10 cellular contexts compared by ENCODE assay signal in genomic region chr11:83008581-83008923, GRCh38.
A peak's percentile ranks its signal among the peaks of the same experiment; 100 is the strongest.
DNase-seq lines count a peak whose midpoint lies in the region; ATAC-seq and TF ChIP-seq lines count a peak whose summit lies in the region.
"Had no signal": no experiment of that assay in that cellular context is flagged by ENCODE, and none has a peak within 500 bp of the region (broad histone marks: within the 10 kb centered on the region; RNA-seq: fewer than 3 reads in every experiment).

No MANE protein-coding gene starts in this region.

- peaks cover 5% of the 10 kb centered on the region for H3K36me3 ChIP-seq in mesodermal cell (ENCODE audit: control insufficient read depth, insufficient read depth, low read length)

- DNase-seq in AG20443 (ENCODE audit: low spot score) (peak; percentile 44), M059J (ENCODE audit: low read depth) (peak; percentile 66), choroid plexus epithelial cell (ENCODE audit: low read depth) (peak; percentile 31), HT-29 (ENCODE audit: low spot score) (no peak), DMS114 treated with DMSO at 0.1 percent for 48 hours (lab: John Stamatoyannopoulos, UW; ENCODE audit: unreplicated experiment) (no peak)
- DNase-seq in stimulated activated CD8-positive, alpha-beta memory T cell treated with anti-CD3 and anti-CD28 coated beads, Interleukin-4, amount 100 ng/mL, for 48 hours, result no peak
- DNase-seq: stimulated activated naive CD8-positive, alpha-beta T cell treated with anti-CD3 and anti-CD28 coated beads, Interleukin-15, amount 100 ng/mL, for 72 hours had no signal

- 100% methylated on average over 1 of the region's 2 CpGs; no CpG with 5 or more reads in 1 of the 2 experiments for WGBS in mesodermal cell (ENCODE audit: insufficient coverage in 2 of 2), 2 experiments

- H3K4me1 ChIP-seq in mesodermal cell (ENCODE audit: control insufficient read depth, insufficient read depth, low read length, poor library complexity, severe bottlenecking), result peaks cover 38% of the 10 kb centered on the region

- no peak for ATAC-seq in HG03196 (IDR thresholded peaks at IDR 0.05; ENCODE audit: unreplicated experiment)
- ATAC-seq: stimulated activated naive CD8-positive, alpha-beta T cell treated with anti-CD3 and anti-CD28 coated beads, Interleukin-15, amount 100 ng/mL, for 72 hours had no signal

- H3K9me3 ChIP-seq in mesodermal cell (ENCODE audit: control insufficient read depth, low read length), result no peaks in the 10 kb centered on the region

- peak overlapping the region; percentile 90 for H3K27ac ChIP-seq in mesodermal cell (ENCODE audit: low read depth, low read length, severe bottlenecking)
- H3K27ac ChIP-seq: SK-N-MC had no signal

- no peak for TF ChIP-seq CTCF in choroid plexus epithelial cell (conservative IDR thresholded peaks at IDR 0.05; ENCODE audit: low read depth, low read length)

- H3K4me3 ChIP-seq in choroid plexus epithelial cell (ENCODE audit: low read depth, low read length) (no peak overlapping the region), mesodermal cell (ENCODE audit: extremely low read depth, insufficient read depth, low read length, poor library complexity, severe bottlenecking) (no peak overlapping the region)
- H3K4me3 ChIP-seq: SK-N-MC had no signal

Comparison
In these comparisons a context has a peak if more than half of its experiments do, and no peak if none do; other contexts are left out.
1. DNase-seq: peak in AG20443 (single experiment), M059J (single experiment) and choroid plexus epithelial cell (single experiment); none in HT-29 (single experiment), DMS114 treated with DMSO at 0.1 percent for 48 hours (single experiment) and stimulated activated CD8-positive, alpha-beta memory T cell treated with anti-CD3 and anti-CD28 coated beads, Interleukin-4, amount 100 ng/mL, for 48 hours (single experiment).